ENCODE assay signal across 8 cellular contexts in the genomic region with DNA sequence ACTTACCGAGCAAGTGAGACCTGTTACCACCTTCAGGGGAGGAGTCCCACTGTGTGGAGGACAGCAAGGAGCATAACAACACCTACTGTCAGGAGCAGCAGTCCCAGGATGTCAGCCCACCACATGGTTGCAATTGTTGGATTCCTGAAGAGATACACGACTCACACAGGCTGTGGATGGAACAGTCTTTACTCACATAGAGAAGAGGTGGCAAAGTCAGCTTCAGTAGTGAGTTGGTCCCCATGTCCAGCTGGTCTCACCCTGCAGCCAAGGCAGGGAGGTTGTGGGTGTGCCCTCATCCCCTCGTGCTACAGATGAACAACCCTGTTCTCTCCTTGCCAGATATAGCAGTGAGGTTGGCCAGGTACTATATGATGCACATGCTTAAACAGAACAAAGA.
A peak's percentile ranks its signal among the peaks of the same experiment; 100 is the strongest.
DNase-seq lines count a peak whose midpoint lies in the region; ATAC-seq and TF ChIP-seq lines count a peak whose summit lies in the region.
"Not testable (repeated sequence)": the region's sequence is repeated elsewhere in the genome, so short reads cannot be mapped to it uniquely, and the experiment has no call there.

No MANE protein-coding gene starts in this region.

- not testable (repeated sequence) for H3K9me2 ChIP-seq in GM23338 (ENCODE audit: insufficient read depth)

- not testable (repeated sequence) for H3K27me3 ChIP-seq in GM23338 (ENCODE audit: insufficient read depth); IMR-90 (ENCODE audit: control insufficient read depth, insufficient read depth, low read length); RWPE2 (ENCODE audit: insufficient read depth, poor library complexity, severe bottlenecking); trophoblast cell (ENCODE audit: insufficient read depth, low read length)

- peak overlapping the region; percentile 83; the same call in 1 of the 2 replicates for H2AK5ac ChIP-seq in IMR-90 (ENCODE audit: low read depth, low read length)
- H2AK5ac ChIP-seq in trophoblast cell (ENCODE audit: low read length): not testable (repeated sequence)

- H4K91ac ChIP-seq in IMR-90 (ENCODE audit: insufficient read depth, low read depth, low read length): peak overlapping the region; percentile 76
- H4K91ac ChIP-seq in trophoblast cell (ENCODE audit: low read depth, low read length): not testable (repeated sequence)

- H4K12ac ChIP-seq in trophoblast cell (ENCODE audit: low read depth, low read length): not testable (repeated sequence)

- not testable (repeated sequence) for H3K79me2 ChIP-seq in GM23338 (replicated peaks; ENCODE audit: insufficient read depth); trophoblast cell (ENCODE audit: control insufficient read depth, insufficient read depth, low read length, poor library complexity)

- peak overlapping the region; percentile 71 for H3K14ac ChIP-seq in IMR-90 (replicated peaks; ENCODE audit: low read depth, low read length)
- not testable (repeated sequence) for H3K14ac ChIP-seq in trophoblast cell (ENCODE audit: low read length)

- not testable (repeated sequence) for TF ChIP-seq RAD21 in IMR-90 (IDR thresholded peaks at IDR 0.05; ENCODE audit: low read length)

- dilution Hi-C loops in IMR-90 (cut with HindIII; ENCODE audit: low sequenced_read_pairs, unreplicated experiment): not testable (repeated sequence)

- not testable (repeated sequence) for H2AFZ ChIP-seq in GM23338; trophoblast cell (ENCODE audit: insufficient read depth, low read length, poor library complexity)
- H2AFZ ChIP-seq in IMR-90 (replicated peaks; ENCODE audit: low read length, poor library complexity): peak overlapping the region; percentile 56

- not testable (repeated sequence) for TF ChIP-seq CTCF in GM23338 (conservative IDR thresholded peaks at IDR 0.05; ENCODE audit: low read depth in 2 of 2); IMR-90 (conservative IDR thresholded peaks at IDR 0.05; ENCODE audit: low read depth, low read length); RWPE2 (IDR thresholded peaks at IDR 0.05; ENCODE audit: poor library complexity, severe bottlenecking); fibroblast of the aortic adventitia (IDR thresholded peaks at IDR 0.05; ENCODE audit: insufficient read depth, low read length)

- peak overlapping the region; percentile 90 for H3K4ac ChIP-seq in IMR-90 (ENCODE audit: low read depth, low read length)
- H3K4ac ChIP-seq in trophoblast cell (ENCODE audit: low read depth, low read length): not testable (repeated sequence)

- H3K27ac Mint-ChIP-seq in GM23338: 0 out of 2 replicates have a peak overlapping the region, but pooled peaks have one; percentile 48

- H2AK9ac ChIP-seq in IMR-90 (replicated peaks; ENCODE audit: low read depth, low read length, poor library complexity): not testable (repeated sequence)

- H3K9me3 Mint-ChIP-seq in GM23338: not testable (repeated sequence)

- H2BK15ac ChIP-seq in IMR-90 (ENCODE audit: low read depth, low read length): peak overlapping the region; percentile 89; the same call in 1 of the 3 replicates

- not testable (repeated sequence) for H3K36me3 ChIP-seq in GM23338 (ENCODE audit: insufficient read depth); IMR-90 (ENCODE audit: control insufficient read depth, insufficient read depth, low read length); RWPE2 (ENCODE audit: low read depth); trophoblast cell (ENCODE audit: control insufficient read depth in 1 of 2, insufficient read depth in 2 of 2, low read length in 2 of 2)

- not testable (repeated sequence) for H3K36me3 Mint-ChIP-seq in GM23338 (ENCODE audit: low read depth)

- peaks cover 43% of the 10 kb centered on the region for H3K4me1 Mint-ChIP-seq in GM23338

- peak overlapping the region; percentile 64 for H2BK20ac ChIP-seq in IMR-90 (ENCODE audit: low read depth, low read length)

- peaks cover 10 to 43% of the 10 kb centered on the region in 2 experiments for H3K79me1 ChIP-seq in IMR-90 (ENCODE audit: low read depth in 1 of 2, low read length in 2 of 2)
- not testable (repeated sequence) for H3K79me1 ChIP-seq in trophoblast cell (ENCODE audit: low read length)

- H4K20me1 ChIP-seq in GM23338 (replicated peaks; ENCODE audit: insufficient read depth); IMR-90 (ENCODE audit: insufficient read depth, low read length): not testable (repeated sequence)

- no CpG with 5 or more reads among the region's 3 CpGs for WGBS in IMR-90 (ENCODE audit: extremely low coverage in 2 of 2, insufficient read length in 1 of 2), 2 experiments
- WGBS in trophoblast cell (ENCODE audit: extremely low coverage, insufficient coverage, insufficient read length): no CpG with 5 or more reads among the region's 3 CpGs

- H4K8ac ChIP-seq in IMR-90 (ENCODE audit: low read depth in 2 of 2, low read length in 2 of 2): peak overlapping the region; percentile 4 to 60; a peak in 3 of 4 replicates
- H4K8ac ChIP-seq in trophoblast cell (ENCODE audit: low read depth, low read length): peak overlapping the region; percentile 19

- H2BK12ac ChIP-seq in trophoblast cell (ENCODE audit: low read length): not testable (repeated sequence)

- in situ Hi-C loops in IMR-90 (cut with MboI; ENCODE audit: low sequenced_read_pairs): not testable (repeated sequence)

- not testable (repeated sequence) for BruUV-seq in IMR-90 (replicated peaks; lab: Mats Ljungman, UMichigan)

- peak overlapping the region; percentile 97 for H4K5ac ChIP-seq in IMR-90 (ENCODE audit: low read depth, low read length)

- not testable (repeated sequence) for TF ChIP-seq POLR2A in IMR-90 (IDR thresholded peaks at IDR 0.05; ENCODE audit: low read depth, low read length)

- not testable (repeated sequence) for H3K4me2 ChIP-seq in GM23338; IMR-90 (ENCODE audit: low read depth, low read length); trophoblast cell (ENCODE audit: low read length)

- not testable (repeated sequence) for H3F3A ChIP-seq in GM23338 (replicated peaks; ENCODE audit: low read depth)

- peak overlapping the region; percentile 10; the same call in 1 of the 2 replicates for H3K56ac ChIP-seq in IMR-90 (ENCODE audit: extremely low read depth, insufficient read depth, low read length)

- ATAC-seq in GM23338 (peak; percentile 21), IMR-90 (ENCODE audit: low read depth) (0 out of 2 replicates have a peak, but pooled peaks have one; percentile 10), RWPE2 (ENCODE audit: low read depth) (peak; percentile 27; the same call in 1 of the 3 replicates)

- not testable (repeated sequence) for H3K9ac ChIP-seq in IMR-90 (ENCODE audit: low read depth, low read length); trophoblast cell (ENCODE audit: low read length)

- H3K9me3 ChIP-seq in IMR-90 (ENCODE audit: control insufficient read depth, insufficient read depth, low read length); RWPE2 (ENCODE audit: severe bottlenecking); trophoblast cell (ENCODE audit: insufficient read depth, low read depth, low read length): not testable (repeated sequence)

- H2BK120ac ChIP-seq in IMR-90 (ENCODE audit: low read depth, low read length): peak overlapping the region; percentile 92
- not testable (repeated sequence) for H2BK120ac ChIP-seq in trophoblast cell (ENCODE audit: insufficient read depth, low read length, poor library complexity)

- H3K27me3 Mint-ChIP-seq in GM23338 (ENCODE audit: insufficient read depth, low read depth, poor library complexity): not testable (repeated sequence)

- H2BK5ac ChIP-seq in IMR-90 (ENCODE audit: low read depth, low read length, poor library complexity, severe bottlenecking): peak overlapping the region; percentile 96
- not testable (repeated sequence) for H2BK5ac ChIP-seq in trophoblast cell (ENCODE audit: low read depth, low read length, poor library complexity)

- peak overlapping the region; percentile 79 for H3K23ac ChIP-seq in IMR-90 (ENCODE audit: low read depth, low read length)
- H3K23ac ChIP-seq in trophoblast cell (ENCODE audit: low read length): not testable (repeated sequence)

- intact Hi-C loops in IMR-90 (cut with micrococcal nuclease): not testable (repeated sequence)

- H3K9me1 ChIP-seq in IMR-90 (ENCODE audit: insufficient read depth, low read length): not testable (repeated sequence)

- peak; percentile 5 for DNase-seq in AG20443 (ENCODE audit: low spot score)
- DNase-seq in GM23338 (ENCODE audit: low spot score); RWPE2 (ENCODE audit: low spot score); trophoblast cell: not testable (repeated sequence)
- peak; percentile 36 for DNase-seq in IMR-90
- peak; percentile 14 for DNase-seq in dedifferentiated amniotic fluid mesenchymal stem cell (ENCODE audit: extremely low spot score)
- DNase-seq in fibroblast of the aortic adventitia (ENCODE audit: low read depth): peak; percentile 10
- DNase-seq in islet precursor cell: peak; percentile 58

- peaks cover 42% of the 10 kb centered on the region for H3K4me1 ChIP-seq in GM23338 (ENCODE audit: insufficient read depth)
- H3K4me1 ChIP-seq in IMR-90 (ENCODE audit: control insufficient read depth, insufficient read depth, low read length): peaks cover 14% of the 10 kb centered on the region
- not testable (repeated sequence) for H3K4me1 ChIP-seq in RWPE2 (ENCODE audit: insufficient read depth, poor library complexity, severe bottlenecking); trophoblast cell (ENCODE audit: control insufficient read depth in 1 of 2, insufficient read depth in 2 of 2, low read length in 2 of 2)

- POLR2A ChIA-PET in IMR-90 (lab: Charles Lee; ENCODE audit: unreplicated experiment): not testable (repeated sequence)

- CTCF ChIA-PET in IMR-90 (lab: Yijun Ruan, JAX): not testable (repeated sequence)

- not testable (repeated sequence) for H3K4me3 ChIP-seq in GM23338; IMR-90 (ENCODE audit: insufficient read depth, low read depth, low read length); RWPE2 (ENCODE audit: severe bottlenecking); fibroblast of the aortic adventitia (ENCODE audit: low read depth, low read length); trophoblast cell (ENCODE audit: low read depth, low read length)

- not testable (repeated sequence) for H3K4me3 Mint-ChIP-seq in GM23338

- H3K18ac ChIP-seq in IMR-90 (ENCODE audit: low read depth, low read length): peak overlapping the region; percentile 99
- H3K18ac ChIP-seq in trophoblast cell (ENCODE audit: low read length): not testable (repeated sequence)

- H3K27ac ChIP-seq in GM23338 (ENCODE audit: low read depth); RWPE2 (ENCODE audit: poor library complexity, severe bottlenecking); trophoblast cell (ENCODE audit: low read depth, low read length): not testable (repeated sequence)
- peak overlapping the region; percentile 73; the same call in 1 of the 2 replicates for H3K27ac ChIP-seq in IMR-90 (ENCODE audit: insufficient read depth, low read length)
